Comparison of ENCODE assay signal across 8 cellular contexts in the genomic region with DNA sequence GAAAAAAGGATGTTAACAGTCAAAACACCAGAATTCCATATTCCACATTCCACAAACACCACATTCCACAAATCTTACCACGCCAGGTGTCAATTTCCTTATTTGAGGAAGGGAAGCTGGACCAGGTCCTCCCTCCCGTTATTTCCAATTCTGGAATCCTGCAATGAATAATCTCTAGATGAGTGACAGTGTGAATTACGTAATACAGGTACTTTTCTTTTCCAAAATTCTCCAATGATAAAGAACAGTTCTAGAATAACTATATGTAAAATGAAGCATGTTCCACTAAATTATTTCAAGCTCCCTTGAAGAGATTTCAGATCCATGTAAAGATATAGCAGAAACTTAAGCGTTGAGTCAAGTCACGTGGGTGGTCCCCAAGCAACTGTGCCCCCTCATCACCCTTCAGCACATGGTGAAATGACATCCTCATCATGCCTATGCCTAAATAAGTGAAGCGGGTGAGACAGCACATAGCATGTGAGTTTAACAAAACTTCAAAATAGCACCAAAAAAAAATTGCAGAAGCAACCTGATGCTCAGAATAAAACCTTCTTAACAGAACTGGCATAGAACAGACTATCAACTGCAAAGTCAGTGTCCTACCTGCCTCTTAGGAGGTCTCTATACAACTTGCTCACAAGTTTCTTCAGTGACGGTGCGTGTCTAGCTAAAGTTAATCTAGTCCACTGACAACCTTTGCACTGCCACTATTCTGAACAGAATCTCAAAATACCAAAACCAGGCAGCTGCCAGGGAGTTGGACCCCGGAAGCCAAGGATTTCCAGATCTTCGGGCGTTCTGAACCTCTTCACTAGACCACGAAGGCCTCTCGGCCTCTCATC. TPM values are rescaled to one million over a fixed set of nuclear protein-coding genes. Genes with fewer than 3 reads are reported as not detected.
DNase-seq lines count a peak whose midpoint lies in the region; ATAC-seq, FAIRE-seq and TF ChIP-seq lines count a peak whose summit lies in the region.

No MANE protein-coding gene starts in this region.

- DNase-seq in AG04450 (ENCODE audit: low read depth, low spot score) (no peak), HTR-8/SVneo (ENCODE audit: insufficient read length, low spot score) (peak; percentile 7), left ventricle myocardium inferior (no peak), retinal pigment epithelial cell (ENCODE audit: low read depth) (no peak), middle frontal gyrus (ENCODE audit: extremely low spot score, low spot score) (no peak), H4 (ENCODE audit: low spot score) (no peak)
- peak in 1 of 2 donors; percentile 9 for DNase-seq in activated T-cell treated with anti-CD3 and anti-CD28 coated beads, Interleukin-2, amount 50 U/mL, for 72 hours

- H3K4me1 Mint-ChIP-seq in activated T-cell treated with anti-CD3 and anti-CD28 coated beads, Interleukin-2, amount 50 U/mL, for 72 hours (ENCODE audit: low read depth), result peaks cover 45% of the 10 kb centered on the region

- intact Hi-C loops in left ventricle myocardium inferior (cut with micrococcal nuclease), result no loop called here

- peaks cover 23% of the 10 kb centered on the region for H3K4me1 ChIP-seq in left ventricle myocardium inferior

- peaks cover 32% of the 10 kb centered on the region for H3K36me3 ChIP-seq in left ventricle myocardium inferior

- H3K27me3 ChIP-seq in AG04450 (ENCODE audit: control insufficient read depth, insufficient read depth, low read length) (no peaks in the 10 kb centered on the region), left ventricle myocardium inferior (ENCODE audit: low read depth) (no peaks in the 10 kb centered on the region)

- ATAC-seq in GM18867 (IDR thresholded peaks at IDR 0.05; ENCODE audit: unreplicated experiment), result peak; percentile 1
- peak in 1 of 2 donors; percentile 10 for ATAC-seq in activated T-cell treated with anti-CD3 and anti-CD28 coated beads, Interleukin-2, amount 50 U/mL, for 72 hours (replicated peaks in 1 of 2)

- no peak for TF ChIP-seq CTCF in AG04450 (IDR thresholded peaks at IDR 0.05; ENCODE audit: low read depth, low read length)
- no peak for TF ChIP-seq CTCF in left ventricle myocardium inferior (IDR thresholded peaks at IDR 0.05; ENCODE audit: borderline replicate concordance)
- TF ChIP-seq CTCF in retinal pigment epithelial cell (conservative IDR thresholded peaks at IDR 0.05; ENCODE audit: low read depth, low read length), result no peak

- H3K36me3 Mint-ChIP-seq in activated T-cell treated with anti-CD3 and anti-CD28 coated beads, Interleukin-2, amount 50 U/mL, for 72 hours (ENCODE audit: insufficient read depth in 2 of 2), result peaks cover 0 to 19% of the 10 kb centered on the region in 2 donors

- no peak overlapping the region for H3K27ac ChIP-seq in AG04450 (ENCODE audit: low read depth, low read length)
- H3K27ac ChIP-seq in left ventricle myocardium inferior (replicated peaks), result peak overlapping the region; percentile 79

- POLR2A ChIA-PET in AG04450 (lab: Yijun Ruan, JAX), result no interaction called here

- no peak for FAIRE-seq in HTR-8/SVneo (lab: Jason Lieb, UNC)

- H3K4me3 Mint-ChIP-seq in activated T-cell treated with anti-CD3 and anti-CD28 coated beads, Interleukin-2, amount 50 U/mL, for 72 hours, result peak overlapping the region; percentile 92 to 93

- H3K9me3 Mint-ChIP-seq in activated T-cell treated with anti-CD3 and anti-CD28 coated beads, Interleukin-2, amount 50 U/mL, for 72 hours, result no peaks in the 10 kb centered on the region

- H3K27ac Mint-ChIP-seq in activated T-cell treated with anti-CD3 and anti-CD28 coated beads, Interleukin-2, amount 50 U/mL, for 72 hours, result peak overlapping the region; percentile 70

- no peaks in the 10 kb centered on the region; the same call in 1 of the 2 replicates for H3K9me3 ChIP-seq in AG04450 (ENCODE audit: control insufficient read depth, insufficient read depth, low read length)
- no peaks in the 10 kb centered on the region for H3K9me3 ChIP-seq in left ventricle myocardium inferior (replicated peaks)

- CTCF ChIA-PET in AG04450 (lab: Charles Lee), result interaction anchor here (6.0 kb wide), 1 partner anchor 237 kb away, joined by 32 read pairs; no protein-coding TSS in a partner anchor

- H3K4me3 ChIP-seq in AG04450 (ENCODE audit: low read depth, low read length), result peak overlapping the region; percentile 68
- H3K4me3 ChIP-seq in left ventricle myocardium inferior, result peak overlapping the region; percentile 92
- H3K4me3 ChIP-seq in retinal pigment epithelial cell (ENCODE audit: low read length), result peak overlapping the region; percentile 82

- no peaks in the 10 kb centered on the region for H3K27me3 Mint-ChIP-seq in activated T-cell treated with anti-CD3 and anti-CD28 coated beads, Interleukin-2, amount 50 U/mL, for 72 hours (ENCODE audit: low read depth)

RNA-seq across cellular contexts. Expression of a gene that starts 0.9 kb away (rescaled TPM):
- polyA plus RNA-seq in AG04450 (2011; rRNA removed), result 12.7 TPM in 2 replicates
- polyA minus RNA-seq in AG04450 (2011; rRNA and poly(A)+ RNA removed), result 19.9 and 24.0 TPM in 2 replicates
- 10 to 100 TPM; 29.6 to 34.8 TPM for total RNA-seq in activated T-cell treated with anti-CD3 and anti-CD28 coated beads, Interleukin-2, amount 50 U/mL, for 72 hours
- total RNA-seq in left ventricle myocardium inferior, result 11.8 TPM
- total RNA-seq in H4 (2014; rRNA removed; shearing (Covaris generic)), result 15.1 and 30.7 TPM in 2 replicates
